ENCODE assay signal across 1 cellular context in genomic region chr3:111963424-111963823, GRCh38.
TF ChIP-seq lines count a peak whose summit lies in the region.

No MANE protein-coding gene starts in this region.

TF ChIP-seq in IMR-90, 13 proteins besides CTCF, POLR2A, EP300 and RAD21:
- TF ChIP-seq FOS (IDR thresholded peaks at IDR 0.05; ENCODE audit: low read depth, low read length) (no peak; the same call in 1 of the 2 replicates), MAFK (IDR thresholded peaks at IDR 0.05; ENCODE audit: low read depth, low read length) (peak; percentile 85), RCOR1 (IDR thresholded peaks at IDR 0.05; ENCODE audit: insufficient replicate concordance, low read length) (no peak), ELK1 (IDR thresholded peaks at IDR 0.05; ENCODE audit: borderline replicate concordance, low read depth, low read length) (no peak), MAZ (IDR thresholded peaks at IDR 0.05; ENCODE audit: borderline replicate concordance, low read depth, low read length) (no peak), SMC3 (IDR thresholded peaks at IDR 0.05; ENCODE audit: low read depth, low read length) (no peak), RFX5 (IDR thresholded peaks at IDR 0.05; ENCODE audit: low read depth, low read length) (no peak), CHD1 (IDR thresholded peaks at IDR 0.05; ENCODE audit: low read depth, low read length) (no peak), BHLHE40 (IDR thresholded peaks at IDR 0.05; ENCODE audit: low read depth, low read length) (0 out of 2 replicates have a peak, but pooled peaks have one; percentile 35), USF2 (IDR thresholded peaks at IDR 0.05; ENCODE audit: low read depth, low read length) (no peak), MXI1 (IDR thresholded peaks at IDR 0.05; ENCODE audit: borderline replicate concordance, low read depth, low read length) (no peak), CEBPB (IDR thresholded peaks at IDR 0.05; ENCODE audit: low read depth, low read length) (peak; percentile 73), NFE2L2 (IDR thresholded peaks at IDR 0.05; ENCODE audit: low read depth, low read length) (no peak)
TF ChIP-seq in IMR-90: peak in this region for 3.
